1 cellular context compared by ENCODE assay signal in genomic region chrY:19042306-19043184, GRCh38.
TF ChIP-seq lines count a peak whose summit lies in the region.

No MANE protein-coding gene starts in this region.

TF ChIP-seq in H1, 55 proteins besides CTCF, POLR2A, EP300 and RAD21:
- TF ChIP-seq POU5F1 (IDR thresholded peaks at IDR 0.05; ENCODE audit: low read depth, low read length) (0 out of 2 replicates have a peak, but pooled peaks have one; percentile 49), HDAC2 (IDR thresholded peaks at IDR 0.05; ENCODE audit: borderline replicate concordance in 1 of 2, low read depth in 2 of 2, low read length in 2 of 2) (peak in 1 of 2 experiments; percentile 33; a peak in 1 of 4 replicates), BRCA1 (IDR thresholded peaks at IDR 0.05; ENCODE audit: low read depth, low read length) (no peak), FOSL1 (IDR thresholded peaks at IDR 0.05; ENCODE audit: insufficient read depth, low read depth, low read length) (no peak), GABPA (IDR thresholded peaks at IDR 0.05; ENCODE audit: borderline replicate concordance, insufficient read depth, low read length) (no peak), YY1 (IDR thresholded peaks at IDR 0.05; ENCODE audit: low read depth, low read length) (peak; percentile 91), KDM1A (IDR thresholded peaks at IDR 0.05; ENCODE audit: borderline replicate concordance, low read length) (peak; percentile 98), CHD7 (IDR thresholded peaks at IDR 0.05; ENCODE audit: insufficient replicate concordance, low read length) (no peak), RBBP5 (IDR thresholded peaks at IDR 0.05; ENCODE audit: borderline replicate concordance, low read depth, low read length) (no peak), NANOG (IDR thresholded peaks at IDR 0.05; ENCODE audit: insufficient read depth, low read depth, low read length, poor library complexity, severe bottlenecking) (peak; percentile 29), CREB1 (IDR thresholded peaks at IDR 0.05) (no peak), MAX (IDR thresholded peaks at IDR 0.05) (peak; percentile 15; the same call in 1 of the 2 replicates), CBX5 (IDR thresholded peaks at IDR 0.05; ENCODE audit: low read depth, low read length) (no peak), SIRT6 (IDR thresholded peaks at IDR 0.05; ENCODE audit: low read length) (no peak), SIN3A (conservative IDR thresholded peaks at IDR 0.05 in 1 of 2, IDR thresholded peaks at IDR 0.05 in 1 of 2; ENCODE audit: low read depth in 1 of 2, low read length in 2 of 2) (0 out of 4 replicates have a peak, but pooled peaks of 1 of the 2 experiments have one; percentile 14), MAFK (IDR thresholded peaks at IDR 0.05; ENCODE audit: low read depth, low read length) (no peak), CBX8 (IDR thresholded peaks at IDR 0.05; ENCODE audit: borderline replicate concordance, low read depth, low read length) (no peak), SIX5 (IDR thresholded peaks at IDR 0.05; ENCODE audit: low read depth, low read length) (no peak), USF2 (IDR thresholded peaks at IDR 0.05; ENCODE audit: low read length) (no peak), SP2 (IDR thresholded peaks at IDR 0.05; ENCODE audit: low read length) (no peak), TEAD4 (IDR thresholded peaks at IDR 0.05; ENCODE audit: low read depth, low read length) (no peak), BACH1 (IDR thresholded peaks at IDR 0.05; ENCODE audit: low read length) (no peak), TCF12 (IDR thresholded peaks at IDR 0.05; ENCODE audit: low read depth, low read length) (no peak), SUZ12 (IDR thresholded peaks at IDR 0.05; ENCODE audit: low read length) (no peak), CTBP2 (IDR thresholded peaks at IDR 0.05; ENCODE audit: borderline replicate concordance, insufficient read depth, insufficient read length, low read length) (no peak), CHD1 (IDR thresholded peaks at IDR 0.05; ENCODE audit: low read depth, low read length) (no peak), SAP30 (IDR thresholded peaks at IDR 0.05; ENCODE audit: insufficient read depth, insufficient replicate concordance, low read length) (peak; percentile 29), SP1 (IDR thresholded peaks at IDR 0.05; ENCODE audit: low read depth, low read length) (no peak), ATF2 (IDR thresholded peaks at IDR 0.05; ENCODE audit: low read length) (no peak), JUND (IDR thresholded peaks at IDR 0.05; ENCODE audit: low read length) (no peak), PHF8 (conservative IDR thresholded peaks at IDR 0.05; ENCODE audit: low read depth, low read length) (0 out of 2 replicates have a peak, but pooled peaks have one; percentile 16), POLR2AphosphoS5 (IDR thresholded peaks at IDR 0.05; ENCODE audit: low read depth, low read length) (no peak), E2F6 (IDR thresholded peaks at IDR 0.05) (no peak)
TF ChIP-seq in H1: peak in this region for 9.
